Comparison of ENCODE assay signal across 13 cellular contexts in genomic region chr6:116027821-116028220, GRCh38. TPM values are rescaled to one million over a fixed set of nuclear protein-coding genes. Genes with fewer than 3 reads are reported as not detected.
DNase-seq lines count a peak whose midpoint lies in the region; ATAC-seq, FAIRE-seq and TF ChIP-seq lines count a peak whose summit lies in the region.
"Had no signal": no experiment of that assay in that cellular context is flagged by ENCODE, and none has a peak within 500 bp of the region (broad histone marks: within the 10 kb centered on the region; RNA-seq: fewer than 3 reads in every experiment).

No MANE protein-coding gene starts in this region.

- no peaks in the 10 kb centered on the region for H3K9me3 ChIP-seq in A673 (ENCODE audit: low read depth, low read length, poor library complexity, severe bottlenecking)
- H3K9me3 ChIP-seq: adrenal gland, heart right ventricle, transverse colon had no signal

- ATAC-seq in HG02840 (IDR thresholded peaks at IDR 0.05; ENCODE audit: low FRiP score, unreplicated experiment) (peak; percentile 39), HG03521 (IDR thresholded peaks at IDR 0.05; ENCODE audit: unreplicated experiment) (peak; percentile 45)
- ATAC-seq: heart right ventricle, SK-N-SH treated with all-trans-retinoic acid at 6 μM for 48 hours had no signal

- peaks cover 78% of the 10 kb centered on the region for H3K4me1 ChIP-seq in A673 (ENCODE audit: insufficient read depth, low read length, poor library complexity, severe bottlenecking)
- H3K4me1 ChIP-seq: adrenal gland had no signal

- peak overlapping the region; percentile 72 for H3K27ac ChIP-seq in A673 (ENCODE audit: low read depth, low read length, poor library complexity, severe bottlenecking)
- H3K27ac ChIP-seq: adrenal gland, heart right ventricle, transverse colon had no signal

- H3K4me3 ChIP-seq in A673 (ENCODE audit: low read depth, low read length, poor library complexity, severe bottlenecking): no peak overlapping the region
- H3K4me3 ChIP-seq: adrenal gland, heart right ventricle, transverse colon had no signal

- DNase-seq in A673 (ENCODE audit: low spot score) (no peak), GM19239 (ENCODE audit: insufficient read length, low spot score) (no peak), NCI-H446 (lab: John Stamatoyannopoulos, UW) (no peak), epidermal melanocyte (ENCODE audit: insufficient read length, low spot score) (no peak), 8988T (no peak), NCI-H1092 (lab: John Stamatoyannopoulos, UW) (no peak)
- DNase-seq: adrenal gland, heart right ventricle, transverse colon had no signal

- peak; percentile 66 for FAIRE-seq in GM19239 (lab: Jason Lieb, UNC)
- FAIRE-seq: D721Med had no signal

- no TSS peak for BruUV-seq in A673 (replicated peaks; lab: Mats Ljungman, UMichigan)

- CTCF ChIA-PET in A673 (lab: Charles Lee): no interaction called here

- no peaks in the 10 kb centered on the region for H3K27me3 ChIP-seq in A673 (replicated peaks; ENCODE audit: insufficient read depth, low read depth, low read length, poor library complexity)
- H3K27me3 ChIP-seq: adrenal gland, heart right ventricle, transverse colon had no signal

- no peaks in the 10 kb centered on the region for H3K36me3 ChIP-seq in A673 (ENCODE audit: insufficient read depth, low read length, poor library complexity, severe bottlenecking)
- H3K36me3 ChIP-seq: adrenal gland, heart right ventricle, transverse colon had no signal

- TF ChIP-seq CTCF in A673 (conservative IDR thresholded peaks at IDR 0.05; ENCODE audit: low read depth, low read length): no peak

- POLR2A ChIA-PET in A673 (lab: Charles Lee; ENCODE audit: low non-redundant PET): no interaction called here

- intact Hi-C loops in A673 (cut with micrococcal nuclease; ENCODE audit: unreplicated experiment): no loop called here

RNA-seq across cellular contexts. Expression of gene FRK, which starts 32.9 kb away (rescaled TPM):
- 10.0 and 12.3 TPM in 2 replicates for total RNA-seq in A673 (2021)
